8 cellular contexts compared by ENCODE assay signal in the genomic region with DNA sequence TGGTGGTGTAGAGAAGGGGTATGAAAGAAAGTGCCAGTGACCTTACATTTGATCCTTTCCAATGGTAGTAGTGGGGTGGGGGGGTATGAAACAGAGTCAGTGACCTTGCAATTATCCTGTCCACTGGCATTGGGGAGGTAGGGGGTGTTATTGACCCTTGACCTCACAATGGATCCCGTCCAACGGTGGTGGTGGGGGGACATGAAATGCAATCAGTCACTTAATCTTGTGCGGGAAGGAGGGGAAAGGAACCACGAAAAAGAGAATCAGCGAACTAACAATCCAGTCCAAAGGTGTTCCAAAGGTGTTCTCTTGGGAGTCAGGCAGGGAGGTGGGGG. TPM values are rescaled to one million over a fixed set of nuclear protein-coding genes. Genes with fewer than 3 reads are reported as not detected.
A peak's percentile ranks its signal among the peaks of the same experiment; 100 is the strongest.
DNase-seq lines count a peak whose midpoint lies in the region; ATAC-seq and TF ChIP-seq lines count a peak whose summit lies in the region.

No MANE protein-coding gene starts in this region.

- H3K36me3 Mint-ChIP-seq in naive thymus-derived CD8-positive, alpha-beta T cell = no peaks in the 10 kb centered on the region

- peaks cover 3% of the 10 kb centered on the region for H3K27me3 ChIP-seq in AG04450 (ENCODE audit: control insufficient read depth, insufficient read depth, low read length)
- H3K27me3 ChIP-seq in KMS-11 (ENCODE audit: insufficient read depth, low read depth) = no peaks in the 10 kb centered on the region

- no peaks in the 10 kb centered on the region for H3K36me3 ChIP-seq in KMS-11 (ENCODE audit: insufficient read depth)

- POLR2A ChIA-PET in AG04450 (lab: Yijun Ruan, JAX) = interaction anchor here (1.0 kb wide), 1 partner anchor 203 kb away, joined by 3 read pairs; no protein-coding TSS in a partner anchor
- POLR2A ChIA-PET in naive thymus-derived CD8-positive, alpha-beta T cell (lab: Charles Lee) = interaction anchor here (1.2 to 3.2 kb wide), 4 partner anchors 15 to 410 kb away, joined by 4 to 32 read pairs (median 7); no protein-coding TSS in a partner anchor

- H3K27ac ChIP-seq in AG04450 (ENCODE audit: low read depth, low read length) = no peak overlapping the region
- no peak overlapping the region; the same call in 1 of the 2 replicates for H3K27ac ChIP-seq in KMS-11
- peak overlapping the region; percentile 56 for H3K27ac ChIP-seq in cingulate gyrus (ENCODE audit: low read depth, low read length)

- peaks cover 7% of the 10 kb centered on the region for H3K4me1 ChIP-seq in KMS-11 (ENCODE audit: low read depth, poor library complexity, severe bottlenecking)

- DNase-seq in AG04450 (ENCODE audit: low read depth, low spot score) = no peak
- DNase-seq in naive thymus-derived CD8-positive, alpha-beta T cell = peak in 1 of 10 donors; percentile 57
- DNase-seq in NCI-H1092 (lab: John Stamatoyannopoulos, UW) = no peak
- DNase-seq in ecto neural progenitor cell (ENCODE audit: low spot score) = no peak
- DNase-seq in SKM-1 treated with dmso at 0.1 percent for 144 hours (lab: John Stamatoyannopoulos, UW; ENCODE audit: unreplicated experiment) = no peak
- DNase-seq in activated CD4-positive, alpha-beta T cell treated with anti-CD3 and anti-CD28 coated beads, Interleukin-2, amount 50 U/mL, for 48 hours = no peak

- no peaks in the 10 kb centered on the region for H3K79me2 ChIP-seq in KMS-11 (ENCODE audit: insufficient read depth, low read depth)

- peaks cover 11 to 38% (median 33%) of the 10 kb centered on the region in 4 donors for H3K4me1 Mint-ChIP-seq in naive thymus-derived CD8-positive, alpha-beta T cell

- peak overlapping the region; percentile 58; the same call in 1 of the 2 replicates for H3K9ac ChIP-seq in KMS-11

- peak overlapping the region; percentile 65 for H3K4me3 ChIP-seq in AG04450 (ENCODE audit: low read depth, low read length)
- H3K4me3 ChIP-seq in KMS-11 (IDR thresholded peaks at IDR 0.05; ENCODE audit: insufficient read depth, low read depth, low read length) = no peak overlapping the region

- no peaks in the 10 kb centered on the region for H3K9me3 ChIP-seq in AG04450 (ENCODE audit: control insufficient read depth, insufficient read depth, low read length)

- peaks cover 0 to 2% (median 0%) of the 10 kb centered on the region in 9 donors for H3K9me3 Mint-ChIP-seq in naive thymus-derived CD8-positive, alpha-beta T cell

- H3K4me2 ChIP-seq in KMS-11 = peak overlapping the region; percentile 54; the same call in 1 of the 2 replicates

- ATAC-seq in naive thymus-derived CD8-positive, alpha-beta T cell = no peak

- no peaks in the 10 kb centered on the region for H4K20me1 ChIP-seq in KMS-11 (ENCODE audit: insufficient read depth)

- TF ChIP-seq CTCF in AG04450 (IDR thresholded peaks at IDR 0.05; ENCODE audit: low read depth, low read length) (no peak), KMS-11 (conservative IDR thresholded peaks at IDR 0.05; ENCODE audit: low read depth, low read length) (no peak)

- H3K27ac Mint-ChIP-seq in naive thymus-derived CD8-positive, alpha-beta T cell = peak overlapping the region; percentile 82 to 97 (median 94)

- CTCF ChIA-PET in AG04450 (lab: Charles Lee) = interaction anchor here (1.2 kb wide), 1 partner anchor 34 kb away, joined by 4 read pairs; no protein-coding TSS in a partner anchor

- H2AFZ ChIP-seq in KMS-11 (ENCODE audit: low read depth) = peak overlapping the region; percentile 54

- H3K27me3 Mint-ChIP-seq in naive thymus-derived CD8-positive, alpha-beta T cell = no peaks in the 10 kb centered on the region

- peak overlapping the region; percentile 79 to 92 (median 84) for H3K4me3 Mint-ChIP-seq in naive thymus-derived CD8-positive, alpha-beta T cell

RNA-seq across cellular contexts. Expression of gene PDK3, which starts 0.6 kb away (rescaled TPM):
- polyA plus RNA-seq in AG04450 (2011; rRNA removed) = 2.9 and 3.0 TPM in 2 replicates
- polyA minus RNA-seq in AG04450 (2011; rRNA and poly(A)+ RNA removed) = 3.5 and 4.6 TPM in 2 replicates
- total RNA-seq in naive thymus-derived CD8-positive, alpha-beta T cell = 10 to 100 TPM; 26.7 to 27.0 TPM
- 10 to 100 TPM; 34.4 to 40.4 (median 39.9) TPM for polyA plus RNA-seq in naive thymus-derived CD8-positive, alpha-beta T cell
